Comparison of ENCODE assay signal across 7 cellular contexts in the genomic region with DNA sequence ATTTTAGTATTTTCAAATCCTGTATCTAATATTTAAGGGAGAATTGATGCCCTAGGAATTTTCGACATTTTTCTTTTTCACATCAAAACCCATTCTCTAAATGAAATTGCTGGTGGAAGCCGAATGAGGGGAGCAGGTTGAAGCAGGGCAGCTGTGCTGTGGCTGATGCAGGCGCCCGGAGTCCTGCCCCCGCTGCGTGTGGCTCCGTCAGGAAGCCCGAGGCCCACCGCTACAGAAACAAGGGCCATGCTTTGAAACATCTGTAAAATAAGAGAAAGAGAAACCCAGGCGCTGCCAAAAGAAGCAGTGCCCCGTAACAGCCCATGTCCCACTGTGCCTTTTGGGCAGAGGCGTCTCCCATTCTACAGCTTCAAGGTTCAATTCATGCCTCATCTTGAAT.
"Had no signal": no experiment of that assay in that cellular context is flagged by ENCODE, and none has a peak within 500 bp of the region (broad histone marks: within the 10 kb centered on the region; RNA-seq: fewer than 3 reads in every experiment).

No MANE protein-coding gene starts in this region.

- H2AFZ ChIP-seq: GM23338 had no signal

- H3K27ac ChIP-seq: HL-60, KMS-11 had no signal

- ATAC-seq: GM23338, HepG2 had no signal

- H3K4me2 ChIP-seq: GM23338, KMS-11 had no signal

- H3K4me3 ChIP-seq: GM23338 had no signal

- DNase-seq: H9, HCEC 1CT, KBM-7 had no signal

- H3K9ac ChIP-seq: KMS-11 had no signal
